In genomic region chr4:126441173-126441810, GRCh38 we compare ENCODE assay signal across 1 cellular context.
TF ChIP-seq lines count a peak whose summit lies in the region.

No MANE protein-coding gene starts in this region.

TF ChIP-seq in IMR-90, 13 proteins besides CTCF, POLR2A, EP300 and RAD21 (continued from another document):
- TF ChIP-seq CHD1 (IDR thresholded peaks at IDR 0.05; ENCODE audit: low read depth, low read length) (no peak), FOS (IDR thresholded peaks at IDR 0.05; ENCODE audit: low read depth, low read length) (no peak), MAFK (IDR thresholded peaks at IDR 0.05; ENCODE audit: low read depth, low read length) (no peak), RCOR1 (IDR thresholded peaks at IDR 0.05; ENCODE audit: insufficient replicate concordance, low read length) (no peak)
